ENCODE assay signal across 8 cellular contexts in genomic region chr19:54172764-54173699, GRCh38. TPM values are rescaled to one million over a fixed set of nuclear protein-coding genes. Genes with fewer than 3 reads are reported as not detected.
A peak's percentile ranks its signal among the peaks of the same experiment; 100 is the strongest.
DNase-seq lines count a peak whose midpoint lies in the region; ATAC-seq and TF ChIP-seq lines count a peak whose summit lies in the region.

TSS of gene TMC4 (minus strand) at chr19:54173160. CDS start at chr19:54173117, 43 bp downstream.

- DNase-seq in DMS79 treated with DMSO at 0.1 percent for 48 hours (lab: John Stamatoyannopoulos, UW) (peak; percentile 80), NCI-H2029 (lab: John Stamatoyannopoulos, UW) (peak; percentile 88), colonic mucosa (peak; percentile 84)
- DNase-seq in activated T-helper 1 cell treated with anti-CD3 and anti-CD28 coated beads, Interleukin-12 subunit alpha, Interleukin-12 subunit beta, Interleukin-2, Interleukin-4 antibody, amounts not matched to agents 30 ng/mL and 10 ng/mL and 1 ng/mL, durations not matched to agents 14 hours and 24 hours and 36 hours (ENCODE audit: low spot score) = no peak
- no peak for DNase-seq in T-helper 2 cell treated with Interferon-gamma antibody and Interleukin-4, amounts not matched to agents 5 μg/mL and 100 μg/mL, for 36 hours (ENCODE audit: low spot score)

- H3K4me1 ChIP-seq in colonic mucosa = no peaks in the 10 kb centered on the region
- H3K4me1 ChIP-seq in mucosa of rectum (ENCODE audit: control insufficient read depth in 2 of 2, insufficient read depth in 2 of 2, low read length in 2 of 2) = peaks cover 3 to 9% of the 10 kb centered on the region in 2 donors

- intact Hi-C loops in colonic mucosa (cut with DNase I) = no loop called here
- intact Hi-C loops in activated T-helper 1 cell treated with anti-CD3 and anti-CD28 coated beads, Interleukin-12 subunit alpha, Interleukin-12 subunit beta, Interleukin-2, Interleukin-4 antibody, amounts not matched to agents 30 ng/mL and 10 ng/mL and 1 ng/mL, durations not matched to agents 14 hours and 24 hours and 36 hours (cut with micrococcal nuclease) = no loop called here

- no peak for ATAC-seq in HG03159 (IDR thresholded peaks at IDR 0.05; ENCODE audit: unreplicated experiment)
- no peak for ATAC-seq in GM21423 (IDR thresholded peaks at IDR 0.05; ENCODE audit: unreplicated experiment)

- peak within 1 kb of the TSS; percentile 48 to 96 for H3K9ac ChIP-seq in colonic mucosa (ENCODE audit: low read depth in 2 of 2, low read length in 2 of 2)
- H3K9ac ChIP-seq in mucosa of rectum (ENCODE audit: low read depth in 1 of 2, low read length in 2 of 2) = peak within 1 kb of the TSS; percentile 87 to 96

- no peaks in the 10 kb centered on the region for H3K9me3 Mint-ChIP-seq in activated T-helper 1 cell treated with anti-CD3 and anti-CD28 coated beads, Interleukin-12 subunit alpha, Interleukin-12 subunit beta, Interleukin-2, Interleukin-4 antibody, amounts not matched to agents 30 ng/mL and 10 ng/mL and 1 ng/mL, durations not matched to agents 14 hours and 24 hours and 36 hours
- no peaks in the 10 kb centered on the region for H3K9me3 Mint-ChIP-seq in T-helper 2 cell treated with Interferon-gamma antibody and Interleukin-4, amounts not matched to agents 5 μg/mL and 100 μg/mL, for 36 hours

- peak within 1 kb of the TSS; percentile 41 for H3K4me3 ChIP-seq in colonic mucosa
- H3K4me3 ChIP-seq in mucosa of rectum (ENCODE audit: low read length in 2 of 2) = peak within 1 kb of the TSS; percentile 74 to 83

- no peak within 1 kb of the TSS for H3K4me3 Mint-ChIP-seq in activated T-helper 1 cell treated with anti-CD3 and anti-CD28 coated beads, Interleukin-12 subunit alpha, Interleukin-12 subunit beta, Interleukin-2, Interleukin-4 antibody, amounts not matched to agents 30 ng/mL and 10 ng/mL and 1 ng/mL, durations not matched to agents 14 hours and 24 hours and 36 hours
- no peak within 1 kb of the TSS for H3K4me3 Mint-ChIP-seq in T-helper 2 cell treated with Interferon-gamma antibody and Interleukin-4, amounts not matched to agents 5 μg/mL and 100 μg/mL, for 36 hours

- H3K27ac ChIP-seq in colonic mucosa (peak within 1 kb of the TSS; percentile 66), mucosa of rectum (ENCODE audit: low read depth in 2 of 2, low read length in 2 of 2) (peak within 1 kb of the TSS; percentile 89 to 91)

- peaks cover 4% of the 10 kb centered on the region for H3K4me1 Mint-ChIP-seq in activated T-helper 1 cell treated with anti-CD3 and anti-CD28 coated beads, Interleukin-12 subunit alpha, Interleukin-12 subunit beta, Interleukin-2, Interleukin-4 antibody, amounts not matched to agents 30 ng/mL and 10 ng/mL and 1 ng/mL, durations not matched to agents 14 hours and 24 hours and 36 hours (ENCODE audit: low read depth)
- peaks cover 5% of the 10 kb centered on the region for H3K4me1 Mint-ChIP-seq in T-helper 2 cell treated with Interferon-gamma antibody and Interleukin-4, amounts not matched to agents 5 μg/mL and 100 μg/mL, for 36 hours (ENCODE audit: low read depth)

- H3K27ac Mint-ChIP-seq in activated T-helper 1 cell treated with anti-CD3 and anti-CD28 coated beads, Interleukin-12 subunit alpha, Interleukin-12 subunit beta, Interleukin-2, Interleukin-4 antibody, amounts not matched to agents 30 ng/mL and 10 ng/mL and 1 ng/mL, durations not matched to agents 14 hours and 24 hours and 36 hours = no peak within 1 kb of the TSS
- no peak within 1 kb of the TSS for H3K27ac Mint-ChIP-seq in T-helper 2 cell treated with Interferon-gamma antibody and Interleukin-4, amounts not matched to agents 5 μg/mL and 100 μg/mL, for 36 hours

- peaks cover 2% of the 10 kb centered on the region for H3K27me3 Mint-ChIP-seq in activated T-helper 1 cell treated with anti-CD3 and anti-CD28 coated beads, Interleukin-12 subunit alpha, Interleukin-12 subunit beta, Interleukin-2, Interleukin-4 antibody, amounts not matched to agents 30 ng/mL and 10 ng/mL and 1 ng/mL, durations not matched to agents 14 hours and 24 hours and 36 hours (ENCODE audit: insufficient read depth)
- no peaks in the 10 kb centered on the region for H3K27me3 Mint-ChIP-seq in T-helper 2 cell treated with Interferon-gamma antibody and Interleukin-4, amounts not matched to agents 5 μg/mL and 100 μg/mL, for 36 hours (ENCODE audit: low read depth)

- TF ChIP-seq CTCF in colonic mucosa (IDR thresholded peaks at IDR 0.05) = peak; percentile 55

- no peaks in the 10 kb centered on the region for H3K36me3 ChIP-seq in colonic mucosa
- no peaks in the 10 kb centered on the region for H3K36me3 ChIP-seq in mucosa of rectum (ENCODE audit: control insufficient read depth in 2 of 2, insufficient read depth in 2 of 2, low read length in 2 of 2)

- H3K36me3 Mint-ChIP-seq in activated T-helper 1 cell treated with anti-CD3 and anti-CD28 coated beads, Interleukin-12 subunit alpha, Interleukin-12 subunit beta, Interleukin-2, Interleukin-4 antibody, amounts not matched to agents 30 ng/mL and 10 ng/mL and 1 ng/mL, durations not matched to agents 14 hours and 24 hours and 36 hours (ENCODE audit: low read depth) = peaks cover 5% of the 10 kb centered on the region
- peaks cover 7% of the 10 kb centered on the region for H3K36me3 Mint-ChIP-seq in T-helper 2 cell treated with Interferon-gamma antibody and Interleukin-4, amounts not matched to agents 5 μg/mL and 100 μg/mL, for 36 hours (ENCODE audit: low read depth)

- H3K27me3 ChIP-seq in colonic mucosa (no peaks in the 10 kb centered on the region), mucosa of rectum (ENCODE audit: control insufficient read depth in 2 of 2, insufficient read depth in 2 of 2, low read length in 2 of 2) (no peaks in the 10 kb centered on the region)

- H3K9me3 ChIP-seq in colonic mucosa = no peaks in the 10 kb centered on the region
- no peaks in the 10 kb centered on the region for H3K9me3 ChIP-seq in mucosa of rectum (ENCODE audit: control insufficient read depth in 2 of 2, low read length in 2 of 2)

RNA-seq across cellular contexts. Expression of gene TMC4, which starts in this region (rescaled TPM):
- 100 to 1,000 TPM in 1 of 2 donors, 10 to 100 TPM in 1; 80.9 to 165 TPM for total RNA-seq in colonic mucosa
- 0.73 and 0.83 TPM in 2 replicates for total RNA-seq in activated T-helper 1 cell treated with anti-CD3 and anti-CD28 coated beads, Interleukin-12 subunit alpha, Interleukin-12 subunit beta, Interleukin-2, Interleukin-4 antibody, amounts not matched to agents 30 ng/mL and 10 ng/mL and 1 ng/mL, durations not matched to agents 14 hours and 24 hours and 36 hours

Comparison
In these comparisons a context has a peak if more than half of its experiments do, and no peak if none do; other contexts are left out.
1. RNA of gene TMC4 (total RNA-seq): 80.9 to 165 TPM in colonic mucosa; 0.73 to 0.83 TPM in activated T-helper 1 cell treated with anti-CD3 and anti-CD28 coated beads, Interleukin-12 subunit alpha, Interleukin-12 subunit beta, Interleukin-2, Interleukin-4 antibody, amounts not matched to agents 30 ng/mL and 10 ng/mL and 1 ng/mL, durations not matched to agents 14 hours and 24 hours and 36 hours; every median in the first group is over 10 times any median in the second.
2. DNase-seq: peak in DMS79 treated with DMSO at 0.1 percent for 48 hours (single experiment), NCI-H2029 (single experiment) and colonic mucosa (single experiment); none in activated T-helper 1 cell treated with anti-CD3 and anti-CD28 coated beads, Interleukin-12 subunit alpha, Interleukin-12 subunit beta, Interleukin-2, Interleukin-4 antibody, amounts not matched to agents 30 ng/mL and 10 ng/mL and 1 ng/mL, durations not matched to agents 14 hours and 24 hours and 36 hours (single experiment) and T-helper 2 cell treated with Interferon-gamma antibody and Interleukin-4, amounts not matched to agents 5 μg/mL and 100 μg/mL, for 36 hours (single experiment).